9 cellular contexts compared by ENCODE assay signal in genomic region chr7:128738570-128739047, GRCh38. TPM values are rescaled to one million over a fixed set of nuclear protein-coding genes. Genes with fewer than 3 reads are reported as not detected.
A peak's percentile ranks its signal among the peaks of the same experiment; 100 is the strongest.
DNase-seq lines count a peak whose midpoint lies in the region; ATAC-seq lines count a peak whose summit lies in the region.
"Had no signal": no experiment of that assay in that cellular context is flagged by ENCODE, and none has a peak within 500 bp of the region (broad histone marks: within the 10 kb centered on the region; RNA-seq: fewer than 3 reads in every experiment).

No MANE protein-coding gene starts in this region.

- H3K4me3 ChIP-seq in ectodermal cell (ENCODE audit: insufficient read depth, low read depth, low read length) (peak overlapping the region; percentile 74), muscle layer of duodenum (ENCODE audit: low read depth in 1 of 2, low read length in 2 of 2) (peak overlapping the region; percentile 69 to 97)

- ATAC-seq in GM21528 (IDR thresholded peaks at IDR 0.05; ENCODE audit: low FRiP score, unreplicated experiment) (peak; percentile 5), GM19467 (IDR thresholded peaks at IDR 0.05; ENCODE audit: unreplicated experiment) (no peak), HG03378 (IDR thresholded peaks at IDR 0.05; ENCODE audit: unreplicated experiment) (no peak)

- no peaks in the 10 kb centered on the region for H3K27me3 ChIP-seq in ectodermal cell (ENCODE audit: control insufficient read depth, insufficient read depth, low read length, poor library complexity, severe bottlenecking)
- no peaks in the 10 kb centered on the region for H3K27me3 ChIP-seq in muscle layer of duodenum (ENCODE audit: low read depth, low read length)

- in situ Hi-C loops in G401 (cut with HindIII; ENCODE audit: low sequenced_read_pairs) = no loop called here

- H3K27ac ChIP-seq in ectodermal cell (ENCODE audit: insufficient read depth, low read depth, low read length, poor library complexity, severe bottlenecking) (peak overlapping the region; percentile 47), muscle layer of duodenum (ENCODE audit: low read length) (peak overlapping the region; percentile 96)

- H3K36me3 ChIP-seq in ectodermal cell (ENCODE audit: control insufficient read depth, insufficient read depth, low read length) (no peaks in the 10 kb centered on the region), muscle layer of duodenum (ENCODE audit: control insufficient read depth in 1 of 2, insufficient read depth in 2 of 2, low read length in 2 of 2) (peaks cover 0 to 22% of the 10 kb centered on the region in 2 donors)

- DNase-seq in CMK (ENCODE audit: low read depth) (peak; percentile 20), OCI-M2 (lab: John Stamatoyannopoulos, UW; ENCODE audit: unreplicated experiment) (peak; percentile 96), G401 (ENCODE audit: low spot score) (no peak)

- H3K4me1 ChIP-seq in ectodermal cell (ENCODE audit: control insufficient read depth, insufficient read depth, low read length) (peaks cover 5% of the 10 kb centered on the region), muscle layer of duodenum (ENCODE audit: control insufficient read depth in 1 of 2, insufficient read depth in 2 of 2, low read length in 2 of 2) (peaks cover 11 to 18% of the 10 kb centered on the region in 2 donors)

- 23 to 27% methylated on average over 8 of the region's 8 CpGs for WGBS in ectodermal cell, 2 experiments

- H3K9me3 ChIP-seq in ectodermal cell (ENCODE audit: control insufficient read depth, low read length) (no peaks in the 10 kb centered on the region), muscle layer of duodenum (ENCODE audit: control insufficient read depth in 1 of 2, low read length in 2 of 2) (no peaks in the 10 kb centered on the region)

RNA-seq across cellular contexts. Expression of gene CALU, which starts 0.6 kb away (rescaled TPM):
- polyA plus RNA-seq in ectodermal cell (2013, experiment 1 of 4) = 173 TPM
- 189 TPM for polyA plus RNA-seq in ectodermal cell (2013, experiment 2 of 4)
- polyA plus RNA-seq in ectodermal cell (2013, experiment 3 of 4) = 146 TPM
- 153 TPM for polyA plus RNA-seq in ectodermal cell (2013, experiment 4 of 4)
- 86.0 and 136 TPM in 2 replicates for total RNA-seq in G401 (2014; rRNA removed; shearing (Covaris generic))

RNA-seq across cellular contexts. Expression of gene OPN1SW, which starts 37.0 kb away (rescaled TPM):
- polyA plus RNA-seq in ectodermal cell (2013, experiment 1 of 4) = not detected
- not detected for polyA plus RNA-seq in ectodermal cell (2013, experiment 2 of 4)
- not detected for polyA plus RNA-seq in ectodermal cell (2013, experiment 3 of 4)
- polyA plus RNA-seq in ectodermal cell (2013, experiment 4 of 4) = 0.45 TPM
- not detected in 2 replicates for total RNA-seq in G401 (2014; rRNA removed; shearing (Covaris generic))
- total RNA-seq: M059J had no signal

RNA-seq across cellular contexts. Expression of gene CCDC136, which starts 53.2 kb away (rescaled TPM):
- polyA plus RNA-seq in ectodermal cell (2013, experiment 1 of 4) = 109 TPM
- polyA plus RNA-seq in ectodermal cell (2013, experiment 2 of 4) = 139 TPM
- 78.3 TPM for polyA plus RNA-seq in ectodermal cell (2013, experiment 3 of 4)
- polyA plus RNA-seq in ectodermal cell (2013, experiment 4 of 4) = 95.7 TPM
- 11.3 and 15.2 TPM in 2 replicates for total RNA-seq in G401 (2014; rRNA removed; shearing (Covaris generic))
